ENCODE assay signal across 6 cellular contexts in genomic region chr12:113186033-113186365, GRCh38. TPM values are rescaled to one million over a fixed set of nuclear protein-coding genes. Genes with fewer than 3 reads are reported as not detected.
DNase-seq lines count a peak whose midpoint lies in the region; ATAC-seq and TF ChIP-seq lines count a peak whose summit lies in the region.

No MANE protein-coding gene starts in this region.

- H3K9me3 ChIP-seq in mammary epithelial cell (replicated peaks; ENCODE audit: insufficient read depth, low read length) (no peaks in the 10 kb centered on the region), osteoblast (ENCODE audit: low read depth, low read length) (no peaks in the 10 kb centered on the region)

- peaks cover 12% of the 10 kb centered on the region for H3K4me1 ChIP-seq in mammary epithelial cell (ENCODE audit: insufficient read depth, low read length)
- peaks cover 11% of the 10 kb centered on the region for H3K4me1 ChIP-seq in osteoblast (ENCODE audit: insufficient read depth, low read length)

- H3K36me3 ChIP-seq in mammary epithelial cell (ENCODE audit: insufficient read depth, low read length) = peaks cover 7% of the 10 kb centered on the region
- H3K36me3 ChIP-seq in osteoblast (ENCODE audit: insufficient read depth, low read length) = peaks cover 14% of the 10 kb centered on the region

- no peaks in the 10 kb centered on the region for H3K9me3 Mint-ChIP-seq in T-helper 1 cell treated with Interleukin-12 subunit alpha and Interleukin-12 subunit beta and Interleukin-4 antibody, amounts not matched to agents 30 μg/mL and 1 μg/mL, for 36 hours

- peak overlapping the region; percentile 93 for H3K9ac ChIP-seq in mammary epithelial cell (ENCODE audit: insufficient read depth, low read length)

- peaks cover 30% of the 10 kb centered on the region for H3K4me1 Mint-ChIP-seq in T-helper 1 cell treated with Interleukin-12 subunit alpha and Interleukin-12 subunit beta and Interleukin-4 antibody, amounts not matched to agents 30 μg/mL and 1 μg/mL, for 36 hours (ENCODE audit: low read depth)

- H3K27ac ChIP-seq in mammary epithelial cell (ENCODE audit: insufficient read depth, low read depth, low read length) (peak overlapping the region; percentile 91), osteoblast (ENCODE audit: low read depth, low read length) (peak overlapping the region; percentile 98)

- peaks cover 68% of the 10 kb centered on the region for H3K79me2 ChIP-seq in mammary epithelial cell (ENCODE audit: insufficient read depth, low read length)
- H3K79me2 ChIP-seq in osteoblast (ENCODE audit: insufficient read depth, low read length) = peaks cover 52% of the 10 kb centered on the region

- peak overlapping the region; percentile 95 for H3K4me3 Mint-ChIP-seq in T-helper 1 cell treated with Interleukin-12 subunit alpha and Interleukin-12 subunit beta and Interleukin-4 antibody, amounts not matched to agents 30 μg/mL and 1 μg/mL, for 36 hours

- BruUV-seq in mammary epithelial cell (replicated peaks; lab: Mats Ljungman, UMichigan) = no TSS peak

- peak overlapping the region; percentile 92 for H3K4me2 ChIP-seq in mammary epithelial cell (ENCODE audit: insufficient read depth, low read depth, low read length)
- peak overlapping the region; percentile 93 for H3K4me2 ChIP-seq in osteoblast (ENCODE audit: insufficient read depth, low read length)

- no peaks in the 10 kb centered on the region for H3K27me3 Mint-ChIP-seq in T-helper 1 cell treated with Interleukin-12 subunit alpha and Interleukin-12 subunit beta and Interleukin-4 antibody, amounts not matched to agents 30 μg/mL and 1 μg/mL, for 36 hours (ENCODE audit: low read depth)

- H3K36me3 Mint-ChIP-seq in T-helper 1 cell treated with Interleukin-12 subunit alpha and Interleukin-12 subunit beta and Interleukin-4 antibody, amounts not matched to agents 30 μg/mL and 1 μg/mL, for 36 hours (ENCODE audit: low read depth) = peaks cover 21% of the 10 kb centered on the region

- H3K27me3 ChIP-seq in mammary epithelial cell (ENCODE audit: insufficient read depth, low read length) = no peaks in the 10 kb centered on the region
- no peaks in the 10 kb centered on the region for H3K27me3 ChIP-seq in osteoblast (ENCODE audit: insufficient read depth, low read length)

- intact Hi-C loops in mammary epithelial cell (cut with micrococcal nuclease) = loop anchor here (5.0 kb wide), 1 partner anchor 36 kb away; the partner anchor contains the start of gene TPCN1

- CTCF ChIA-PET in mammary epithelial cell (lab: Charles Lee; ENCODE audit: low non-redundant PET) = interaction anchor here (0.5 kb wide), 1 partner anchor 11 kb away, joined by 12 read pairs; no protein-coding TSS in a partner anchor

- H4K20me1 ChIP-seq in mammary epithelial cell (ENCODE audit: insufficient read depth, low read length) (no peaks in the 10 kb centered on the region), osteoblast (ENCODE audit: insufficient read depth, low read length) (peaks cover 7% of the 10 kb centered on the region)

- DNase-seq in T-helper 1 cell = no peak
- no peak for DNase-seq in mammary epithelial cell
- no peak for DNase-seq in osteoblast (ENCODE audit: insufficient read length, low spot score, missing footprints)
- no peak for DNase-seq in dedifferentiated amniotic fluid mesenchymal stem cell (ENCODE audit: extremely low spot score)

- no peak for TF ChIP-seq CTCF in mammary epithelial cell (conservative IDR thresholded peaks at IDR 0.05 in 1 of 2, IDR thresholded peaks at IDR 0.05 in 1 of 2; ENCODE audit: extremely low read depth in 1 of 2, insufficient read depth in 1 of 2, low read depth in 1 of 2, low read length in 2 of 2)
- no peak for TF ChIP-seq CTCF in osteoblast (IDR thresholded peaks at IDR 0.05; ENCODE audit: extremely low read depth, low read depth, low read length)

- no peak for ATAC-seq in GM21737 (IDR thresholded peaks at IDR 0.05; ENCODE audit: unreplicated experiment)

- dilution Hi-C loops in mammary epithelial cell (cut with HindIII; ENCODE audit: low sequenced_read_pairs) = loop anchor here (5.0 kb wide), 1 partner anchor 36 kb away; the partner anchor contains the start of gene TPCN1

- 8% methylated on average over 11 of the region's 11 CpGs for WGBS in mammary epithelial cell (ENCODE audit: low coverage, missing lambda C conversion rate)

- in situ Hi-C loops in mammary epithelial cell (cut with MboI; ENCODE audit: low sequenced_read_pairs in 2 of 2) = no loop called here

- H3K27ac Mint-ChIP-seq in T-helper 1 cell treated with Interleukin-12 subunit alpha and Interleukin-12 subunit beta and Interleukin-4 antibody, amounts not matched to agents 30 μg/mL and 1 μg/mL, for 36 hours = peak overlapping the region; percentile 85

- peak overlapping the region; percentile 92 for H2AFZ ChIP-seq in mammary epithelial cell (ENCODE audit: low read depth, low read length)
- peak overlapping the region; percentile 85 for H2AFZ ChIP-seq in osteoblast (ENCODE audit: low read length)

- peak overlapping the region; percentile 74 to 94 (median 93) for H3K4me3 ChIP-seq in mammary epithelial cell (replicated peaks in 1 of 3; ENCODE audit: insufficient read depth in 1 of 3, low read depth in 2 of 3, low read length in 3 of 3)
- peak overlapping the region; percentile 98 for H3K4me3 ChIP-seq in osteoblast (ENCODE audit: insufficient read depth, low read length)

RNA-seq across cellular contexts. Expression of gene RITA1, which starts 0.5 kb away (rescaled TPM):
- 10 to 100 TPM; 21.0 to 21.5 TPM for total RNA-seq in mammary epithelial cell
- polyA plus RNA-seq in mammary epithelial cell = 16.0 TPM
- 3.7 TPM for polyA minus RNA-seq in mammary epithelial cell
- 20.0 and 22.4 TPM in 2 replicates for total RNA-seq in osteoblast

RNA-seq across cellular contexts. Expression of gene DDX54, which starts 0.7 kb away (rescaled TPM):
- total RNA-seq in mammary epithelial cell (10 to 100 TPM; 49.3 to 92.9 TPM), osteoblast (40.2 and 49.5 TPM in 2 replicates)
- 58.6 TPM for polyA plus RNA-seq in mammary epithelial cell
- 101 TPM for polyA minus RNA-seq in mammary epithelial cell

RNA-seq across cellular contexts. Expression of gene TPCN1, which starts 35.3 kb away (rescaled TPM):
- 10 to 100 TPM; 10.7 to 62.3 TPM for total RNA-seq in mammary epithelial cell
- 17.8 TPM for polyA plus RNA-seq in mammary epithelial cell
- polyA minus RNA-seq in mammary epithelial cell = 43.6 TPM
- total RNA-seq in osteoblast = 25.7 and 28.9 TPM in 2 replicates

RNA-seq across cellular contexts. Expression of gene CFAP73, which starts 36.5 kb away (rescaled TPM):
- total RNA-seq in mammary epithelial cell (not detected), osteoblast (not detected in 2 replicates)
- not detected for polyA plus RNA-seq in mammary epithelial cell
- polyA minus RNA-seq in mammary epithelial cell = not detected

RNA-seq across cellular contexts. Expression of gene RASAL1, which starts 50.4 kb away (rescaled TPM):
- total RNA-seq in mammary epithelial cell (1 to 10 TPM in 1 of 2 donors, not detected in 1; 4.0 TPM), osteoblast (not detected in 2 replicates)
- polyA plus RNA-seq in mammary epithelial cell = 0.10 TPM
- not detected for polyA minus RNA-seq in mammary epithelial cell
